In the genomic region with DNA sequence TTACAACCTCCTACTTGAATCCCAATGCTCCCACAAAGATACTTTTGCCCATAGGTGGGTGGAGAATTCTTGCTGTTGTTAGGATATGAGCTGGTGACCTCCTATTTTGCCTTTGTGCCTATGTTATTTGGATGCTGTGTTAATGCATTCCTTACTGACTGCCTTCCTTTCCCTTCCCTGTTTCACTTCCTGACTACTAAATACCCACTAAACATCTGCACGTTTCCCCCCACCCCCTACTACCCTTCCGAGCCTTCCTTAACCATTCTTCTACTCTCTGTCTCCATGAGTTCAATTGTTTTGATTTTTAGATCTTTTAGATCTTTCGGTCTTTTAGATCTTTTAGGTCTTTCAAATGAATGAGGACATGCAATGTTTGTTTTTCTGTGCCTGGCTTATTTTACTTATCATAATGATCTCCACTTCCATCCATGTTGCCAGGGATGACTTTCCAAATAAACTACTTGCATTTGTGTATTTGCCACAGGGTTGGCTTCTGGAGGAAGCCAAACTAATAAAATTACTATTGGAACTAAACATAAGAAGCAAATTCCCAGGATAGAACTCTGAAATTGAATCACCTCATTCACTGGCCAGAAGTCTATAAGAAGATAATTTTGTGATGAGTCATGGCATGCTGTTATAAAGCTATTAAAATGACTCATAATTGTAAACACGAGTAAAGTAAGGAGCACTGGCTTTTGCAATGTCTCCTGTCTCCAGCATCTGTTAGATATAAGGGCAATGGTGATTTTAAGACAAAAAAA, we compare ENCODE assay signal across 11 cellular contexts.
DNase-seq lines count a peak whose midpoint lies in the region; ATAC-seq and TF ChIP-seq lines count a peak whose summit lies in the region.
"Had no signal": no experiment of that assay in that cellular context is flagged by ENCODE, and none has a peak within 500 bp of the region (broad histone marks: within the 10 kb centered on the region; RNA-seq: fewer than 3 reads in every experiment).

No MANE protein-coding gene starts in this region.

- intact Hi-C loops in esophagus muscularis mucosa (cut with DNase I) = no loop called here

- peak; percentile 68 for DNase-seq in AG20443 (ENCODE audit: low spot score)
- peak; percentile 81 for DNase-seq in LoVo (ENCODE audit: low spot score)
- peak; percentile 73 for DNase-seq in amniotic stem cell (lab: John Stamatoyannopoulos, UW)
- peak; percentile 88 for DNase-seq in kidney glomerular epithelial cell (lab: John Stamatoyannopoulos, UW)
- DNase-seq in esophagus muscularis mucosa (ENCODE audit: extremely low spot score) = no peak
- DNase-seq in GM19240 (ENCODE audit: insufficient read length, low spot score) = no peak
- DNase-seq: H7, T-helper 2 cell had no signal

- TF ChIP-seq CTCF in esophagus muscularis mucosa (IDR thresholded peaks at IDR 0.05) = no peak

- ATAC-seq in HG03159 (IDR thresholded peaks at IDR 0.05; ENCODE audit: unreplicated experiment) = no peak
- no peak for ATAC-seq in GM18520 (IDR thresholded peaks at IDR 0.05; ENCODE audit: unreplicated experiment)

- no peaks in the 10 kb centered on the region for H3K9me3 ChIP-seq in esophagus muscularis mucosa

- H3K27ac ChIP-seq in esophagus muscularis mucosa (replicated peaks in 1 of 4) = no peak overlapping the region
- H3K27ac ChIP-seq: KMS-11 had no signal

- TF ChIP-seq EP300 in esophagus muscularis mucosa (IDR thresholded peaks at IDR 0.05) = no peak

- no peak for TF ChIP-seq POLR2A in esophagus muscularis mucosa (IDR thresholded peaks at IDR 0.05; ENCODE audit: low read depth)

- WGBS in esophagus muscularis mucosa = 25% methylated on average over 4 of the region's 4 CpGs

- peaks cover 0 to 13% (median 11%) of the 10 kb centered on the region in 4 donors for H3K4me1 ChIP-seq in esophagus muscularis mucosa

- H3K36me3 ChIP-seq in esophagus muscularis mucosa = no peaks in the 10 kb centered on the region

- no peak overlapping the region for H3K4me3 ChIP-seq in esophagus muscularis mucosa

- no peaks in the 10 kb centered on the region for H3K27me3 ChIP-seq in esophagus muscularis mucosa

Comparison
In these comparisons a context has a peak if more than half of its experiments do, and no peak if none do; other contexts are left out.
1. DNase-seq: peak in AG20443 (single experiment), LoVo (single experiment), amniotic stem cell (single experiment) and kidney glomerular epithelial cell (single experiment); none in esophagus muscularis mucosa (single experiment) and GM19240 (single experiment).